Comparison of ENCODE assay signal across 18 cellular contexts in genomic region chr18:71114550-71115210, GRCh38.
"Had no signal": no experiment of that assay in that cellular context is flagged by ENCODE, and none has a peak within 500 bp of the region (broad histone marks: within the 10 kb centered on the region; RNA-seq: fewer than 3 reads in every experiment).

No MANE protein-coding gene starts in this region.

- FAIRE-seq: endometrium, kidney had no signal

- H3K27ac Mint-ChIP-seq: activated CD8-positive, alpha-beta T cell treated with anti-CD3 and anti-CD28 coated beads for 36 hours; activated naive CD8-positive, alpha-beta T cell; naive B cell; stimulated activated naive CD8-positive, alpha-beta T cell treated with anti-CD3 and anti-CD28 coated beads, Interleukin-15, amount 100 ng/mL, for 72 hours had no signal

- H3K36me3 ChIP-seq: left lung, ovary, thoracic aorta, upper lobe of right lung had no signal

- H3K36me3 Mint-ChIP-seq: activated naive CD8-positive, alpha-beta T cell; naive B cell had no signal

- H3K4me1 Mint-ChIP-seq: naive B cell; stimulated activated naive CD8-positive, alpha-beta T cell treated with anti-CD3 and anti-CD28 coated beads, Interleukin-15, amount 100 ng/mL, for 72 hours had no signal

- H3K4me3 Mint-ChIP-seq: activated CD8-positive, alpha-beta T cell treated with anti-CD3 and anti-CD28 coated beads for 36 hours; activated naive CD8-positive, alpha-beta T cell; activated T-cell treated with anti-CD3 and anti-CD28 coated beads, Interleukin-2, amount 50 U/mL, for 4 hours; naive B cell; stimulated activated naive CD8-positive, alpha-beta T cell treated with anti-CD3 and anti-CD28 coated beads, Interleukin-15, amount 100 ng/mL, for 72 hours had no signal

- DNase-seq: activated CD4-positive, alpha-beta T cell treated with anti-CD3 and anti-CD28 coated beads for 4 hours; activated CD8-positive, alpha-beta T cell treated with anti-CD3 and anti-CD28 coated beads for 36 hours; activated effector memory CD4-positive, alpha-beta T cell treated with Interleukin-2 at 50 U/mL for 16 hours; activated T-cell treated with anti-CD3 and anti-CD28 coated beads, Interleukin-2, amount 50 U/mL, for 4 hours; amniotic stem cell; hypothalamus; kidney; left lung; mammary epithelial cell; naive B cell; ovary; stimulated activated CD4-positive, alpha-beta T cell treated with anti-CD3 and anti-CD28 coated beads, Interleukin-1b, Interleukin-23, amount 100 ng/mL, for 48 hours; stimulated activated naive CD8-positive, alpha-beta T cell treated with anti-CD3 and anti-CD28 coated beads, Interleukin-15, amount 100 ng/mL, for 72 hours; upper lobe of right lung had no signal

- H3K27ac ChIP-seq: left lung, ovary, thoracic aorta, upper lobe of right lung had no signal

- H3K27me3 Mint-ChIP-seq: activated CD8-positive, alpha-beta T cell treated with anti-CD3 and anti-CD28 coated beads for 36 hours; activated naive CD8-positive, alpha-beta T cell; naive B cell; stimulated activated naive CD8-positive, alpha-beta T cell treated with anti-CD3 and anti-CD28 coated beads, Interleukin-15, amount 100 ng/mL, for 72 hours had no signal

- H3K4me3 ChIP-seq: left lung, ovary, thoracic aorta, upper lobe of right lung had no signal

- H3K27me3 ChIP-seq: left lung, ovary, upper lobe of right lung had no signal

- H3K9me3 ChIP-seq: ovary, thoracic aorta, upper lobe of right lung had no signal

- ATAC-seq: activated CD8-positive, alpha-beta T cell treated with anti-CD3 and anti-CD28 coated beads for 36 hours; activated T-cell treated with anti-CD3 and anti-CD28 coated beads, Interleukin-2, amount 50 U/mL, for 4 hours; esophagus mucosa; left lung; stimulated activated naive CD8-positive, alpha-beta T cell treated with anti-CD3 and anti-CD28 coated beads, Interleukin-15, amount 100 ng/mL, for 72 hours; upper lobe of right lung had no signal

- H3K4me1 ChIP-seq: left lung, upper lobe of right lung had no signal
